ENCODE assay signal across 1 cellular context in the genomic region with DNA sequence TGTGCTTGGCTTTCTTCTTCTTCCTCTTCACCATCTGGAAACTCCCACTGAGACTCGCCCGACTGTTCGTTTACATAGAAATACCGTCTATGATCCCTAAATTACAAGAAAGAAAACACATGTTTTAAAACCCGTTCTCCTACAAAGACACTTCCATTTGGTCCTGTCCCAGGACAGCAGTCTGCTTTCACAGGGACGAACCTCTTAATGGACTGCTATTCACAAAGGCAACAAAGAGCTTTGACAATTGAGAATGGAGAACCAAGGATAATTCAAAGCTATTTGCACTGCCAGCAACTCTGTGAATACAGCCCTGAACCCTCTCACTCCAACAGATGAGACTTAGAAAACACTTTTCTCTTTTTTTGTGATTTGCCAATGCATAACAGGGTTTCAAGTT.
TF ChIP-seq lines count a peak whose summit lies in the region.

No MANE protein-coding gene starts in this region.

TF ChIP-seq in IMR-90, 13 proteins besides CTCF, POLR2A, EP300 and RAD21:
- no peak for TF ChIP-seq CEBPB (IDR thresholded peaks at IDR 0.05; ENCODE audit: low read depth, low read length)
- TF ChIP-seq, protein P1, sequence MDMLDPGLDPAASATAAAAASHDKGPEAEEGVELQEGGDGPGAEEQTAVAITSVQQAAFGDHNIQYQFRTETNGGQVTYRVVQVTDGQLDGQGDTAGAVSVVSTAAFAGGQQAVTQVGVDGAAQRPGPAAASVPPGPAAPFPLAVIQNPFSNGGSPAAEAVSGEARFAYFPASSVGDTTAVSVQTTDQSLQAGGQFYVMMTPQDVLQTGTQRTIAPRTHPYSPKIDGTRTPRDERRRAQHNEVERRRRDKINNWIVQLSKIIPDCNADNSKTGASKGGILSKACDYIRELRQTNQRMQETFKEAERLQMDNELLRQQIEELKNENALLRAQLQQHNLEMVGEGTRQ (IDR thresholded peaks at IDR 0.05; ENCODE audit: low read depth, low read length), result no peak
- TF ChIP-seq MAFK (IDR thresholded peaks at IDR 0.05; ENCODE audit: low read depth, low read length), result no peak
- TF ChIP-seq NFE2L2 (IDR thresholded peaks at IDR 0.05; ENCODE audit: low read depth, low read length), result no peak
- no peak for TF ChIP-seq RFX5 (IDR thresholded peaks at IDR 0.05; ENCODE audit: low read depth, low read length)
- TF ChIP-seq MAZ (IDR thresholded peaks at IDR 0.05; ENCODE audit: borderline replicate concordance, low read depth, low read length), result no peak
- TF ChIP-seq, protein P2, sequence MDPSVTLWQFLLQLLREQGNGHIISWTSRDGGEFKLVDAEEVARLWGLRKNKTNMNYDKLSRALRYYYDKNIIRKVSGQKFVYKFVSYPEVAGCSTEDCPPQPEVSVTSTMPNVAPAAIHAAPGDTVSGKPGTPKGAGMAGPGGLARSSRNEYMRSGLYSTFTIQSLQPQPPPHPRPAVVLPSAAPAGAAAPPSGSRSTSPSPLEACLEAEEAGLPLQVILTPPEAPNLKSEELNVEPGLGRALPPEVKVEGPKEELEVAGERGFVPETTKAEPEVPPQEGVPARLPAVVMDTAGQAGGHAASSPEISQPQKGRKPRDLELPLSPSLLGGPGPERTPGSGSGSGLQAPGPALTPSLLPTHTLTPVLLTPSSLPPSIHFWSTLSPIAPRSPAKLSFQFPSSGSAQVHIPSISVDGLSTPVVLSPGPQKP (IDR thresholded peaks at IDR 0.05; ENCODE audit: borderline replicate concordance, low read depth, low read length), result no peak
- TF ChIP-seq MXI1 (IDR thresholded peaks at IDR 0.05; ENCODE audit: borderline replicate concordance, low read depth, low read length), result no peak
- no peak for TF ChIP-seq BHLHE40 (IDR thresholded peaks at IDR 0.05; ENCODE audit: low read depth, low read length)
- TF ChIP-seq SMC3 (IDR thresholded peaks at IDR 0.05; ENCODE audit: low read depth, low read length), result no peak
- no peak for TF ChIP-seq RCOR1 (IDR thresholded peaks at IDR 0.05; ENCODE audit: insufficient replicate concordance, low read length)
- no peak for TF ChIP-seq FOS (IDR thresholded peaks at IDR 0.05; ENCODE audit: low read depth, low read length)
- TF ChIP-seq CHD1 (IDR thresholded peaks at IDR 0.05; ENCODE audit: low read depth, low read length), result no peak
